Comparison of ENCODE assay signal across 21 cellular contexts in genomic region chr4:176885224-176885623, GRCh38.
A peak's percentile ranks its signal among the peaks of the same experiment; 100 is the strongest.
DNase-seq lines count a peak whose midpoint lies in the region; ATAC-seq, FAIRE-seq and TF ChIP-seq lines count a peak whose summit lies in the region.
"Had no signal": no experiment of that assay in that cellular context is flagged by ENCODE, and none has a peak within 500 bp of the region (broad histone marks: within the 10 kb centered on the region; RNA-seq: fewer than 3 reads in every experiment).

No MANE protein-coding gene starts in this region.

- H2AFZ ChIP-seq in osteoblast (ENCODE audit: low read length) = no peak overlapping the region

- H3K4me1 ChIP-seq in RWPE2 (ENCODE audit: insufficient read depth, poor library complexity, severe bottlenecking) = peaks cover 26% of the 10 kb centered on the region
- peaks cover 43% of the 10 kb centered on the region for H3K4me1 ChIP-seq in osteoblast (ENCODE audit: insufficient read depth, low read length)
- H3K4me1 ChIP-seq: Caco-2 had no signal

- H4K20me1 ChIP-seq in osteoblast (ENCODE audit: insufficient read depth, low read length) = no peaks in the 10 kb centered on the region

- TF ChIP-seq CTCF in RWPE2 (IDR thresholded peaks at IDR 0.05; ENCODE audit: poor library complexity, severe bottlenecking) (no peak), epithelial cell of esophagus (IDR thresholded peaks at IDR 0.05; ENCODE audit: insufficient read depth, low read depth, low read length, missing control alignments) (no peak), osteoblast (IDR thresholded peaks at IDR 0.05; ENCODE audit: extremely low read depth, low read depth, low read length) (no peak)

- H3K4me3 ChIP-seq in RWPE2 (ENCODE audit: severe bottlenecking) (no peak overlapping the region), epithelial cell of esophagus (ENCODE audit: low read length) (no peak overlapping the region), osteoblast (ENCODE audit: insufficient read depth, low read length) (no peak overlapping the region)

- H3K9me3 ChIP-seq in RWPE2 (ENCODE audit: severe bottlenecking) (no peaks in the 10 kb centered on the region), osteoblast (ENCODE audit: low read depth, low read length) (no peaks in the 10 kb centered on the region)
- H3K9me3 ChIP-seq: Caco-2 had no signal

- no peak for TF ChIP-seq POLR2A in GM12892 (IDR thresholded peaks at IDR 0.05; ENCODE audit: low read depth, low read length)

- no peak for FAIRE-seq in GM12892 (lab: Jason Lieb, UNC)
- FAIRE-seq: H54, RCC 7860 had no signal

- peak; percentile 57 for DNase-seq in ELR (ENCODE audit: low read depth)
- DNase-seq in RWPE2 (ENCODE audit: low spot score) = no peak
- peak; percentile 15 for DNase-seq in epithelial cell of esophagus (ENCODE audit: low read depth)
- no peak for DNase-seq in osteoblast (ENCODE audit: insufficient read length, low spot score, missing footprints)
- no peak for DNase-seq in GM12892 (ENCODE audit: insufficient read length)
- DNase-seq in OCI-M1 (lab: John Stamatoyannopoulos, UW) = no peak
- no peak for DNase-seq in ureter (ENCODE audit: low spot score)
- DNase-seq: AML-193, Caco-2, DMS153, Karpas-422, MM.1S, NCI-H1105, NCI-H1694, NCI-H2107, NCI-H2227 treated with DMSO at 0.1 percent for 48 hours, NCI-H524, SHP77 treated with DMSO at 0.1 percent for 48 hours had no signal

- H3K27me3 ChIP-seq in RWPE2 (ENCODE audit: insufficient read depth, poor library complexity, severe bottlenecking) (no peaks in the 10 kb centered on the region), osteoblast (ENCODE audit: insufficient read depth, low read length) (no peaks in the 10 kb centered on the region)

- peaks cover 22% of the 10 kb centered on the region for H3K79me2 ChIP-seq in osteoblast (ENCODE audit: insufficient read depth, low read length)

- no peaks in the 10 kb centered on the region for H3K36me3 ChIP-seq in RWPE2 (ENCODE audit: low read depth)
- H3K36me3 ChIP-seq in osteoblast (ENCODE audit: insufficient read depth, low read length) = no peaks in the 10 kb centered on the region

- H3K27ac ChIP-seq in RWPE2 (ENCODE audit: poor library complexity, severe bottlenecking) (peak overlapping the region; percentile 94), osteoblast (ENCODE audit: low read depth, low read length) (peak overlapping the region; percentile 88)

- ATAC-seq in RWPE2 (ENCODE audit: low read depth) (no peak), HG02798 (IDR thresholded peaks at IDR 0.05; ENCODE audit: poor library complexity, unreplicated experiment) (no peak)

- H3K4me2 ChIP-seq in osteoblast (ENCODE audit: insufficient read depth, low read length) = no peak overlapping the region

Comparison
In these comparisons a context has a peak if more than half of its experiments do, and no peak if none do; other contexts are left out.
1. DNase-seq: peak in ELR (single experiment) and epithelial cell of esophagus (single experiment); none in RWPE2 (single experiment), osteoblast (single experiment), GM12892 (single experiment), OCI-M1 (single experiment) and ureter (single experiment).